ENCODE assay signal across 8 cellular contexts in the genomic region with DNA sequence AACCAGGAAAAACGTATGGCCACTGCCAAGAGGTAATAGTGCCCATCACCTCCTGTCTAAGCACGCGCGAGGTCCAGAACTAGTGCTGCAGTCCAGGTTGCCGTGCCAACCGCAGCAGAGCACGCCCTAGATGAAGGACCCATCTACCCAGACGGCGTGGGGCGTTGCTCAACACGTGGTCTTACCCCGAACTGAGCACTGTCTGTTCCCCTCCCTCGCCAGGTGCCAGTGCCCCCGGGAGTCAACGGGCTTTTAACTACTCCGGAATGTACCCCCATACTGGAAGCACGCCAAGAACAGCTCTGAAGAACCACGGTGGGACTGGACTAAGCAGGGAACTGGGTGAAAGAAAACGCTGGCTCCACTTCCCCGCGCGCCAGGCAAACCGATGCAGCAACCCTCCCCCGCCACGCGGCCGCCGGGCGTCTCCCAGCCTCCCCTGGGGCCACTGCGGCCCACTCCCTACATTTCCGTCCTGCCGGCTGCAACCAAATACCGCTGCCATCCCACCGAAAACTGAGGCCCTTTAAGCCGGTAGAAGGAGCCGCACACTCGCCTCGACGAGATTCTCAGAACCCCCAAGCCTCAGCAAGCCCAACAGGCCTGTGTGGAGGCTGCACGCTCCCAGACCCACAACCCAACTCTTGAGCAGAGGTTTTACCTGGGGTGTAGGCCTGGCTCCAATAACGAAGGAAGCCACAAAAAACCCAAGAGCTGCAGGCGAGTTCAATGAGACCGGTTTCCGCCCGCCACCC. TPM values are rescaled to one million over a fixed set of nuclear protein-coding genes. Genes with fewer than 3 reads are reported as not detected.
DNase-seq lines count a peak whose midpoint lies in the region; ATAC-seq and TF ChIP-seq lines count a peak whose summit lies in the region.

A gene (minus strand): TSS at position 734 of the 755 bp plus-strand sequence. CDS start 812 bp downstream, outside the sequence.

- H3K9me3 ChIP-seq in CD4-positive, alpha-beta T cell (ENCODE audit: control insufficient read depth, low read length): no peaks in the 10 kb centered on the region

- H3K36me3 Mint-ChIP-seq in CD4-positive, alpha-beta T cell (ENCODE audit: low read depth): peaks cover 80% of the 10 kb centered on the region
- peaks cover 68% of the 10 kb centered on the region for H3K36me3 Mint-ChIP-seq in central memory CD8-positive, alpha-beta T cell (ENCODE audit: insufficient read depth)

- CTCF ChIA-PET in CD4-positive, alpha-beta T cell (lab: Charles Lee): interaction anchor here (0.6 to 3.5 kb wide), 6 partner anchors 21 to 265 kb away, joined by 3 to 29 read pairs (median 3); no protein-coding TSS in a partner anchor

- no peaks in the 10 kb centered on the region for H3K9me3 Mint-ChIP-seq in CD4-positive, alpha-beta T cell
- no peaks in the 10 kb centered on the region for H3K9me3 Mint-ChIP-seq in central memory CD8-positive, alpha-beta T cell

- TF ChIP-seq CTCF in CD4-positive, alpha-beta T cell (IDR thresholded peaks at IDR 0.05): no peak

- peak within 1 kb of the TSS; percentile 98 for H3K27ac Mint-ChIP-seq in CD4-positive, alpha-beta T cell
- peak within 1 kb of the TSS; percentile 98 for H3K27ac Mint-ChIP-seq in central memory CD8-positive, alpha-beta T cell (ENCODE audit: low read depth)

- H3K4me1 Mint-ChIP-seq in CD4-positive, alpha-beta T cell (ENCODE audit: low read depth): peaks cover 82% of the 10 kb centered on the region
- peaks cover 80% of the 10 kb centered on the region for H3K4me1 Mint-ChIP-seq in central memory CD8-positive, alpha-beta T cell

- H3K27me3 Mint-ChIP-seq in CD4-positive, alpha-beta T cell: no peaks in the 10 kb centered on the region
- no peaks in the 10 kb centered on the region for H3K27me3 Mint-ChIP-seq in central memory CD8-positive, alpha-beta T cell

- intact Hi-C loops in CD4-positive, alpha-beta T cell (cut with DNase I, micrococcal nuclease): loop anchor here (1.0 to 5.0 kb wide), 5 partner anchors 9 to 1769 kb away; a partner anchor contains a TSS

- peak within 1 kb of the TSS; percentile 91 for H3K4me3 Mint-ChIP-seq in CD4-positive, alpha-beta T cell
- H3K4me3 Mint-ChIP-seq in central memory CD8-positive, alpha-beta T cell: peak within 1 kb of the TSS; percentile 99

- peak within 1 kb of the TSS; percentile 100 for H3K27ac ChIP-seq in CD4-positive, alpha-beta T cell (ENCODE audit: low read depth, low read length)

- ATAC-seq in CD4-positive, alpha-beta T cell (ENCODE audit: poor library complexity): no peak
- ATAC-seq in GM21786 (IDR thresholded peaks at IDR 0.05; ENCODE audit: unreplicated experiment): peak; percentile 12
- peak; percentile 12 to 18 for ATAC-seq in activated CD4-positive, CD25-positive, alpha-beta regulatory T cell treated with anti-CD3 and anti-CD28 coated beads, Interleukin-2, amount 50 U/mL, for 24 hours
- peak; percentile 16 for ATAC-seq in central memory CD8-positive, alpha-beta T cell (replicated peaks; ENCODE audit: extremely low read depth, poor library complexity, severe bottlenecking)
- ATAC-seq in GM18517 (IDR thresholded peaks at IDR 0.05; ENCODE audit: unreplicated experiment): no peak

- no peaks in the 10 kb centered on the region for H3K27me3 ChIP-seq in CD4-positive, alpha-beta T cell (ENCODE audit: control insufficient read depth, insufficient read depth, low read length)

- DNase-seq in CD4-positive, alpha-beta T cell: peak; percentile 41 to 66 (median 52)
- DNase-seq in NCI-H1092 (lab: John Stamatoyannopoulos, UW) (peak; percentile 63), kidney tubule cell (ENCODE audit: low spot score) (peak; percentile 66)
- peak; percentile 27 to 40 for DNase-seq in central memory CD8-positive, alpha-beta T cell (ENCODE audit: low spot score in 2 of 2)
- peak; percentile 44 to 69 (median 56) for DNase-seq in stimulated activated CD4-positive, alpha-beta T cell treated with anti-CD3 and anti-CD28 coated beads, Interleukin-1b, Interleukin-23, amount 100 ng/mL, for 24 hours (ENCODE audit: low read depth in 4 of 4, low spot score in 1 of 4)

- POLR2A ChIA-PET in CD4-positive, alpha-beta T cell (lab: Charles Lee): interaction anchor here (0.6 to 12.8 kb wide), 30 partner anchors 7 to 1610 kb away, joined by 3 to 226 read pairs (median 6); a partner anchor contains a TSS

RNA-seq across cellular contexts. Expression of the gene that starts here (rescaled TPM):
- total RNA-seq in CD4-positive, alpha-beta T cell: 100 to 1,000 TPM; 788 to 811 TPM

Comparison
In these comparisons a context has a peak if more than half of its experiments do, and no peak if none do; other contexts are left out.
1. ATAC-seq: peak in GM21786 (single experiment), activated CD4-positive, CD25-positive, alpha-beta regulatory T cell treated with anti-CD3 and anti-CD28 coated beads, Interleukin-2, amount 50 U/mL, for 24 hours (2 of 2) and central memory CD8-positive, alpha-beta T cell (single experiment); none in CD4-positive, alpha-beta T cell (single experiment) and GM18517 (single experiment).
2. Peak in every context shown above with its lines, with median percentiles within 50 percentile points of each other: DNase-seq.